In the genomic region with DNA sequence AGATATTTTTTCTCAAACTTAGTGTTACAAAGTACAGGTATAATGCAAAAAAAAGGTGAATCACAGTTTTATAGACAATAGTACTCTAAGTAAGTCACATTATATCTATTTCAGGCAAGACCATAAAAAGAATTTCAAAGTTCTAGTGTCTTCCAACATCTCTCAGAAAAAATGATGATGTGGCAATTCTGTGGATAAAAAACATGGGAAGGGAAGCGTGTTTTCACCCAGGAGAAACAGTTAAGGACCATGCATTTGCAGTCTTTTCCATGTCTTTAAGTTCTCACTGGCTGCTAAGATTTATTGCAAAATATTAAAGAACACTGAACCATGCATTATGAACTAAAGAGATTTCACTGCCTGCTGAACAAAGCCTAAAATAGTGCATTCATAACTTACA, we compare ENCODE assay signal across 9 cellular contexts. TPM values are rescaled to one million over a fixed set of nuclear protein-coding genes. Genes with fewer than 3 reads are reported as not detected.
DNase-seq lines count a peak whose midpoint lies in the region; ATAC-seq and TF ChIP-seq lines count a peak whose summit lies in the region.
"Had no signal": no experiment of that assay in that cellular context is flagged by ENCODE, and none has a peak within 500 bp of the region (broad histone marks: within the 10 kb centered on the region; RNA-seq: fewer than 3 reads in every experiment).

No MANE protein-coding gene starts in this region.

- DNase-seq in DND-41, result no peak
- DNase-seq in cardiac fibroblast (ENCODE audit: low read depth in 2 of 2), result peak in 1 of 2 donors; percentile 33
- DNase-seq in naive thymus-derived CD8-positive, alpha-beta T cell, result no peak
- DNase-seq in NCI-H524 (lab: John Stamatoyannopoulos, UW), result no peak
- DNase-seq in ecto neural progenitor cell (ENCODE audit: low spot score), result no peak
- no peak for DNase-seq in upper lobe of right lung
- DNase-seq: hippocampal formation had no signal

- no peaks in the 10 kb centered on the region for H3K27me3 ChIP-seq in DND-41 (ENCODE audit: insufficient read depth, low read length, poor library complexity)
- peaks cover 4% of the 10 kb centered on the region for H3K27me3 ChIP-seq in Loucy (ENCODE audit: insufficient read depth, low read length, poor library complexity, severe bottlenecking)
- no peaks in the 10 kb centered on the region for H3K27me3 ChIP-seq in upper lobe of right lung

- intact Hi-C loops in upper lobe of right lung (cut with DNase I), result no loop called here

- POLR2A ChIA-PET in naive thymus-derived CD8-positive, alpha-beta T cell (lab: Charles Lee), result interaction anchor here (2.6 kb wide), 1 partner anchor 80 kb away, joined by 16 read pairs; the partner anchor contains the start of genes CAGE1 and RIOK1

- H3K9ac ChIP-seq in DND-41 (ENCODE audit: low read depth, low read length) (peak overlapping the region; percentile 88), Loucy (ENCODE audit: low read depth, low read length, poor library complexity, severe bottlenecking) (peak overlapping the region; percentile 99)

- peaks cover 11% of the 10 kb centered on the region for H3F3A ChIP-seq in Loucy (ENCODE audit: low read depth)

- no peaks in the 10 kb centered on the region for H3K9me2 ChIP-seq in Loucy (replicated peaks; ENCODE audit: low read depth, low read length)

- H3K27ac Mint-ChIP-seq in naive thymus-derived CD8-positive, alpha-beta T cell, result peak overlapping the region in 4 of 10 donors; percentile 20 to 57 (median 52)

- H4K20me1 ChIP-seq in DND-41 (ENCODE audit: insufficient read depth, low read length) (peaks cover 29% of the 10 kb centered on the region), Loucy (ENCODE audit: insufficient read depth, low read length, poor library complexity, severe bottlenecking) (peaks cover 59% of the 10 kb centered on the region)

- peak overlapping the region; percentile 47; the same call in 1 of the 2 replicates for H3K27ac ChIP-seq in DND-41 (ENCODE audit: low read length)
- H3K27ac ChIP-seq in upper lobe of right lung, result no peak overlapping the region

- peaks cover 44% of the 10 kb centered on the region for H3K4me1 ChIP-seq in DND-41 (ENCODE audit: insufficient read depth, low read length)
- H3K4me1 ChIP-seq in Loucy (ENCODE audit: insufficient read depth, low read length, poor library complexity, severe bottlenecking), result peaks cover 50% of the 10 kb centered on the region
- peaks cover 15% of the 10 kb centered on the region for H3K4me1 ChIP-seq in upper lobe of right lung

- H3K36me3 Mint-ChIP-seq in naive thymus-derived CD8-positive, alpha-beta T cell, result peaks cover 0 to 38% (median 16%) of the 10 kb centered on the region in 3 donors

- H3K36me3 ChIP-seq in DND-41 (ENCODE audit: insufficient read depth, low read length), result peaks cover 44% of the 10 kb centered on the region
- peaks cover 27% of the 10 kb centered on the region for H3K36me3 ChIP-seq in Loucy (ENCODE audit: insufficient read depth, low read length)
- H3K36me3 ChIP-seq in upper lobe of right lung, result peaks cover 33% of the 10 kb centered on the region

- H3K9me3 ChIP-seq in DND-41 (ENCODE audit: insufficient read depth, low read length, severe bottlenecking), result no peaks in the 10 kb centered on the region
- no peaks in the 10 kb centered on the region for H3K9me3 ChIP-seq in Loucy (ENCODE audit: insufficient read depth, low read depth, low read length)
- no peaks in the 10 kb centered on the region for H3K9me3 ChIP-seq in upper lobe of right lung

- H3K27me3 Mint-ChIP-seq in naive thymus-derived CD8-positive, alpha-beta T cell, result no peaks in the 10 kb centered on the region

- TF ChIP-seq CTCF in DND-41 (IDR thresholded peaks at IDR 0.05; ENCODE audit: borderline replicate concordance, extremely low read depth, low read length, poor library complexity, severe bottlenecking) (no peak), Loucy (conservative IDR thresholded peaks at IDR 0.05; ENCODE audit: low read length) (no peak), cardiac fibroblast (IDR thresholded peaks at IDR 0.05; ENCODE audit: low read depth, low read length) (no peak), upper lobe of right lung (IDR thresholded peaks at IDR 0.05) (no peak)

- H2AFZ ChIP-seq in DND-41 (ENCODE audit: low read depth, low read length), result no peak overlapping the region
- H2AFZ ChIP-seq in Loucy (ENCODE audit: low read length), result no peak overlapping the region

- ATAC-seq in DND-41 (ENCODE audit: insufficient read depth, low read depth) (no peak), HG03520 (IDR thresholded peaks at IDR 0.05; ENCODE audit: unreplicated experiment) (no peak), upper lobe of right lung (no peak)
- no peak for ATAC-seq in naive thymus-derived CD8-positive, alpha-beta T cell

- no peaks in the 10 kb centered on the region for H3K9me3 Mint-ChIP-seq in naive thymus-derived CD8-positive, alpha-beta T cell

- H3K79me2 ChIP-seq in DND-41 (ENCODE audit: insufficient read depth, low read length), result peaks cover 69% of the 10 kb centered on the region
- peaks cover 68% of the 10 kb centered on the region for H3K79me2 ChIP-seq in Loucy (ENCODE audit: insufficient read depth, low read length)

- H3K4me3 ChIP-seq in DND-41 (ENCODE audit: low read depth in 1 of 2, low read length in 2 of 2) (peak overlapping the region in 1 of 2 experiments; percentile 73; a peak in 2 of 4 replicates), Loucy (ENCODE audit: low read length, poor library complexity, severe bottlenecking) (peak overlapping the region; percentile 99), cardiac fibroblast (replicated peaks in 1 of 2; ENCODE audit: low read depth in 2 of 2, low read length in 2 of 2) (peak overlapping the region; percentile 96 to 97), upper lobe of right lung (no peak overlapping the region)

- H3K4me1 Mint-ChIP-seq in naive thymus-derived CD8-positive, alpha-beta T cell, result peaks cover 22 to 66% (median 49%) of the 10 kb centered on the region in 4 donors

- peak overlapping the region; percentile 28 to 97 (median 67) for H3K4me3 Mint-ChIP-seq in naive thymus-derived CD8-positive, alpha-beta T cell

- H3K4me2 ChIP-seq in DND-41 (ENCODE audit: insufficient read depth, low read length) (peak overlapping the region; percentile 87), Loucy (ENCODE audit: low read depth, low read length, poor library complexity, severe bottlenecking) (peak overlapping the region; percentile 81)

RNA-seq across cellular contexts. Expression of gene SSR1, which starts 1.8 kb away (rescaled TPM):
- 100 to 1,000 TPM in 1 of 2 experiments, 10 to 100 TPM in 1; 97.5 to 112 TPM for total RNA-seq in naive thymus-derived CD8-positive, alpha-beta T cell
- 100 to 1,000 TPM; 136 to 159 (median 156) TPM for polyA plus RNA-seq in naive thymus-derived CD8-positive, alpha-beta T cell
- 128 TPM for total RNA-seq in upper lobe of right lung
